In the genomic region with DNA sequence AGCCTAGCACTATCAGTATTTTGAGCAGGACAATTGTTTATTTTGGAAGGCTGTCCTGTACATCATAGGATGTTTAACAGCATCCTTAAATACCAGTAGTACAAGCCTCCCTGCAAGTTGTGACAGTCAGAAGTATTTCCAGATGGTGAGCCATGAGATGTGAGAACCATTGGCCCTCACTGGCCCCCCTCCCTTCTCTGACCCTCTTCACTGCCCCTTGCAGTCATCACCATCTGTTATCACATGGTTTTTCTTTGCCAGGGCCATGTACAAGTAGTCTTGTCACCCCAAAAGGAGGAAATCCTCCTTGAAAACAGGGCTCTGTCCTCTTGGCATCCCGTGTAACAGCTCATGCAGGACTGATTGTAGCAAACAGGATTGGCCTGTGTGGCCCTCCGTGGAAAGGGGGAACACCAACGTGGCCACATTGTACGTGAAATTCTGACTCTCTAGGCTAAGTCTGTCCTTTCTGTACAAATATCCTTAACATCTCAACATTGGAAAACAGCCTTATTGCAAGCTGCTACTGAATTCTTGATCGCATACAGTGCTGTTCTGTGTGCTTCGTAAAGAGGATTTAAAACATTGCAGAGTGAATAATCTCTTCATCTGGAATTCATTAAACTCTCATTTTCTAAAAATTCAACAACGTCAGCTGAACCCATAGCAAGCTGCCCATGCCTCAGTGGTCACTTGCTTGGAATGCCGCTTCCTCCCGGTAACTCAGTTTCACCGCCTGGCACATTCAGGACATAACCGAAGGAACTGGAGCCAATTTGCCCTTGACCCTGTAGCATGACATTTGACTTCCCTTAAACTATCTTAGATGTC, we compare ENCODE assay signal across 25 cellular contexts.
A peak's percentile ranks its signal among the peaks of the same experiment; 100 is the strongest.
DNase-seq lines count a peak whose midpoint lies in the region; ATAC-seq and TF ChIP-seq lines count a peak whose summit lies in the region.
"Had no signal": no experiment of that assay in that cellular context is flagged by ENCODE, and none has a peak within 500 bp of the region (broad histone marks: within the 10 kb centered on the region; RNA-seq: fewer than 3 reads in every experiment).

No MANE protein-coding gene starts in this region.

- no peaks in the 10 kb centered on the region for H3K9me2 ChIP-seq in SK-N-SH

- TF ChIP-seq EP300 in SK-N-SH (IDR thresholded peaks at IDR 0.05; ENCODE audit: borderline replicate concordance in 1 of 2, low read depth in 1 of 2, low read length in 1 of 2): no peak

- H3K4me1 Mint-ChIP-seq in type B pancreatic cell (ENCODE audit: unreplicated experiment) (peaks cover 24% of the 10 kb centered on the region), immature natural killer cell (no peaks in the 10 kb centered on the region)
- H3K4me1 Mint-ChIP-seq: activated CD4-positive, alpha-beta T cell treated with anti-CD3 and anti-CD28 coated beads for 36 hours had no signal

- CTCF ChIA-PET in SK-N-SH (lab: Yijun Ruan, JAX): no interaction called here

- TF ChIP-seq CTCF in SK-N-SH (IDR thresholded peaks at IDR 0.05) (no peak), foreskin fibroblast (IDR thresholded peaks at IDR 0.05; ENCODE audit: low read depth, low read length) (no peak), type B pancreatic cell (conservative IDR thresholded peaks at IDR 0.05) (no peak)

- H3K36me3 Mint-ChIP-seq in type B pancreatic cell (no peaks in the 10 kb centered on the region), immature natural killer cell (peaks cover 0 to 4% (median 0%) of the 10 kb centered on the region in 3 donors)
- H3K36me3 Mint-ChIP-seq: neural progenitor cell had no signal

- no peak overlapping the region for H3K27ac ChIP-seq in SK-N-SH (ENCODE audit: low read depth in 2 of 2, low read length in 1 of 2)
- H3K27ac ChIP-seq: neural progenitor cell, tibial artery had no signal

- H3K9me3 Mint-ChIP-seq in type B pancreatic cell: peaks cover 6% of the 10 kb centered on the region
- peaks cover 0 to 13% (median 2%) of the 10 kb centered on the region in 6 donors for H3K9me3 Mint-ChIP-seq in immature natural killer cell
- H3K9me3 Mint-ChIP-seq: neural progenitor cell; stimulated activated naive CD8-positive, alpha-beta T cell treated with anti-CD3 and anti-CD28 coated beads, Interleukin-15, Interleukin-2, amounts not matched to agents 100 ng/mL and 50 ng/mL, for 24 hours had no signal

- no peak overlapping the region for H3K4me3 ChIP-seq in SK-N-SH (ENCODE audit: low read depth in 2 of 2, low read length in 1 of 2)
- H3K4me3 ChIP-seq in adipocyte (ENCODE audit: low read length): no peak overlapping the region
- peak overlapping the region; percentile 30 to 33 for H3K4me3 ChIP-seq in foreskin fibroblast (ENCODE audit: low read depth in 1 of 2, low read length in 2 of 2)
- H3K4me3 ChIP-seq: neural progenitor cell, smooth muscle cell, tibial artery had no signal

- H3K4me1 ChIP-seq in SK-N-SH (ENCODE audit: control insufficient read depth in 1 of 2, insufficient read depth in 2 of 2, low read depth in 1 of 2, low read length in 1 of 2): no peaks in the 10 kb centered on the region; a peak in 1 of 4 replicates
- no peaks in the 10 kb centered on the region for H3K4me1 ChIP-seq in adipocyte (ENCODE audit: control insufficient read depth, insufficient read depth, low read length)
- H3K4me1 ChIP-seq: neural progenitor cell, tibial artery had no signal

- H3K36me3 ChIP-seq in SK-N-SH (replicated peaks in 1 of 2; ENCODE audit: control insufficient read depth in 1 of 2, insufficient read depth in 2 of 2, low read length in 1 of 2): no peaks in the 10 kb centered on the region
- no peaks in the 10 kb centered on the region for H3K36me3 ChIP-seq in adipocyte (ENCODE audit: control insufficient read depth, insufficient read depth, low read length, severe bottlenecking)
- H3K36me3 ChIP-seq: neural progenitor cell, tibial artery had no signal

- no peak overlapping the region for H2AFZ ChIP-seq in SK-N-SH (ENCODE audit: low read depth)
- H2AFZ ChIP-seq: neural progenitor cell had no signal

- H3K4me2 ChIP-seq in SK-N-SH: no peak overlapping the region
- H3K4me2 ChIP-seq: neural progenitor cell, smooth muscle cell had no signal

- H3K79me2 ChIP-seq in SK-N-SH (ENCODE audit: insufficient read depth): no peaks in the 10 kb centered on the region

- H3K27ac Mint-ChIP-seq in type B pancreatic cell: peak overlapping the region; percentile 0
- no peak overlapping the region for H3K27ac Mint-ChIP-seq in immature natural killer cell
- H3K27ac Mint-ChIP-seq: activated CD4-positive, alpha-beta T cell treated with anti-CD3 and anti-CD28 coated beads for 36 hours; neural progenitor cell; stimulated activated naive CD8-positive, alpha-beta T cell treated with anti-CD3 and anti-CD28 coated beads, Interleukin-15, Interleukin-2, amounts not matched to agents 100 ng/mL and 50 ng/mL, for 24 hours had no signal

- H3K4me3 Mint-ChIP-seq in type B pancreatic cell (peak overlapping the region; percentile 13), immature natural killer cell (no peak overlapping the region)
- H3K4me3 Mint-ChIP-seq: activated CD4-positive, alpha-beta T cell treated with anti-CD3 and anti-CD28 coated beads for 36 hours; activated T-cell treated with anti-CD3 and anti-CD28 coated beads, Interleukin-2, amount 50 U/mL, for 4 hours; neural progenitor cell; stimulated activated naive CD8-positive, alpha-beta T cell treated with anti-CD3 and anti-CD28 coated beads, Interleukin-15, Interleukin-2, amounts not matched to agents 100 ng/mL and 50 ng/mL, for 24 hours had no signal

- no peaks in the 10 kb centered on the region for H3K9me3 ChIP-seq in SK-N-SH
- no peaks in the 10 kb centered on the region for H3K9me3 ChIP-seq in adipocyte (ENCODE audit: control insufficient read depth, low read length)
- H3K9me3 ChIP-seq: tibial artery had no signal

- H3F3A ChIP-seq in SK-N-SH (replicated peaks; ENCODE audit: insufficient read depth): no peaks in the 10 kb centered on the region

- no peak overlapping the region for H3K9ac ChIP-seq in SK-N-SH
- no peak overlapping the region for H3K9ac ChIP-seq in adipocyte (ENCODE audit: low read length)
- H3K9ac ChIP-seq: neural progenitor cell had no signal

- no peaks in the 10 kb centered on the region for H3K27me3 Mint-ChIP-seq in type B pancreatic cell
- peaks cover 0 to 1% (median 0%) of the 10 kb centered on the region in 3 donors for H3K27me3 Mint-ChIP-seq in immature natural killer cell (ENCODE audit: low read depth in 3 of 3)
- H3K27me3 Mint-ChIP-seq: activated CD4-positive, alpha-beta T cell treated with anti-CD3 and anti-CD28 coated beads for 36 hours; stimulated activated naive CD8-positive, alpha-beta T cell treated with anti-CD3 and anti-CD28 coated beads, Interleukin-15, Interleukin-2, amounts not matched to agents 100 ng/mL and 50 ng/mL, for 24 hours had no signal

- H4K20me1 ChIP-seq in SK-N-SH (ENCODE audit: insufficient read depth): no peaks in the 10 kb centered on the region

- H3K27me3 ChIP-seq in SK-N-SH (ENCODE audit: insufficient read depth) (no peaks in the 10 kb centered on the region), adipocyte (replicated peaks; ENCODE audit: control insufficient read depth, insufficient read depth, low read length) (no peaks in the 10 kb centered on the region)
- H3K27me3 ChIP-seq: neural progenitor cell, tibial artery had no signal

- POLR2A ChIA-PET in SK-N-SH (lab: Yijun Ruan, JAX): no interaction called here

- DNase-seq in SK-N-SH (no peak), adipocyte (ENCODE audit: low read depth) (peak; percentile 87), foreskin fibroblast (peak; percentile 79 to 88), type B pancreatic cell (ENCODE audit: extremely low spot score, unreplicated experiment) (no peak), NAMALWA (ENCODE audit: low spot score) (no peak), COR-L47 (lab: John Stamatoyannopoulos, UW) (no peak), immature natural killer cell (no peak)
- DNase-seq: activated CD4-positive, alpha-beta T cell treated with anti-CD3 and anti-CD28 coated beads for 36 hours; activated CD8-positive, alpha-beta memory T cell treated with anti-CD3 and anti-CD28 coated beads for 24 hours; activated naive CD4-positive, alpha-beta T cell; activated T-cell treated with anti-CD3 and anti-CD28 coated beads, Interleukin-2, amount 50 U/mL, for 4 hours; amygdala; caudate nucleus; dermis blood vessel endothelial cell; hippocampal formation; Kasumi-1; NCI-H187; PC-3; SHP77; stimulated activated CD4-positive, alpha-beta T cell treated with anti-CD3 and anti-CD28 coated beads, Interleukin-4, amount 100 ng/mL, for 1 hour; tibial artery had no signal

- peak; percentile 72 for ATAC-seq in SK-N-SH treated with all-trans-retinoic acid at 6 μM for 48 hours
- ATAC-seq: activated CD4-positive, alpha-beta T cell treated with anti-CD3 and anti-CD28 coated beads for 36 hours; activated T-cell treated with anti-CD3 and anti-CD28 coated beads, Interleukin-2, amount 50 U/mL, for 4 hours; PC-3 had no signal

- TF ChIP-seq RAD21 in SK-N-SH (IDR thresholded peaks at IDR 0.05; ENCODE audit: low read length): no peak

- 50% methylated on average over 11 of the region's 11 CpGs for WGBS in SK-N-SH (ENCODE audit: low lambda C conversion rate)

TF ChIP-seq in SK-N-SH, 30 proteins besides CTCF, POLR2A, EP300 and RAD21:
- no peak for TF ChIP-seq TCF12 (IDR thresholded peaks at IDR 0.05)

Comparison
In these comparisons a context has a peak if more than half of its experiments do, and no peak if none do; other contexts are left out.
1. DNase-seq: peak in adipocyte (single experiment) and foreskin fibroblast (2 of 2); none in SK-N-SH (single experiment), type B pancreatic cell (single experiment), NAMALWA (single experiment), COR-L47 (single experiment) and immature natural killer cell (0 of 3).
2. H3K4me3 ChIP-seq: peak in foreskin fibroblast (2 of 2); none in SK-N-SH (0 of 2) and adipocyte (single experiment).